ENCODE assay signal across 1 cellular context in the genomic region with DNA sequence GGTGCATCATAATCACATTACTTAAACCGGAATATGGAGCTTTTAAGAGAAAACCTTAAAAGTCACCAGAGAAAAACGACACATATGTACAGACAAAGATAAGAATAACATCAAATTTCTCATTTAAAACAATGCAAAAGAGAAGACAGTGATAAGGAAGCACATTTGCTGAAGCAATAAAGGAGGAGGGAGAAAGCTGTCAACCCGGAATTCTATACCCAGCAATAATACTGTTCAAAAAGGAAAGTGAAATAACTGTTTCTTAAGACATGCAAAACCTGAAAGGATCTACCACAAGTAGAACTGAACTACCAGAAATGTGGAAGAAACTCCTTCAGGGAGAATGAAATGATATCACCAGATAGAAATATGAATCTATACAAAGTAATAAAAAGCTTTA.
TF ChIP-seq lines count a peak whose summit lies in the region.

No MANE protein-coding gene starts in this region.

TF ChIP-seq in HEK293, 187 proteins besides CTCF, POLR2A, EP300 and RAD21 (continued from another document):
- TF ChIP-seq HIC1 (tag by site-specific recombination; IDR thresholded peaks at IDR 0.05) (no peak), ZNF664 (tag by site-specific recombination; IDR thresholded peaks at IDR 0.05) (no peak), ZNF645 (tag by site-specific recombination; IDR thresholded peaks at IDR 0.05) (no peak)
- TF ChIP-seq, protein P1, sequence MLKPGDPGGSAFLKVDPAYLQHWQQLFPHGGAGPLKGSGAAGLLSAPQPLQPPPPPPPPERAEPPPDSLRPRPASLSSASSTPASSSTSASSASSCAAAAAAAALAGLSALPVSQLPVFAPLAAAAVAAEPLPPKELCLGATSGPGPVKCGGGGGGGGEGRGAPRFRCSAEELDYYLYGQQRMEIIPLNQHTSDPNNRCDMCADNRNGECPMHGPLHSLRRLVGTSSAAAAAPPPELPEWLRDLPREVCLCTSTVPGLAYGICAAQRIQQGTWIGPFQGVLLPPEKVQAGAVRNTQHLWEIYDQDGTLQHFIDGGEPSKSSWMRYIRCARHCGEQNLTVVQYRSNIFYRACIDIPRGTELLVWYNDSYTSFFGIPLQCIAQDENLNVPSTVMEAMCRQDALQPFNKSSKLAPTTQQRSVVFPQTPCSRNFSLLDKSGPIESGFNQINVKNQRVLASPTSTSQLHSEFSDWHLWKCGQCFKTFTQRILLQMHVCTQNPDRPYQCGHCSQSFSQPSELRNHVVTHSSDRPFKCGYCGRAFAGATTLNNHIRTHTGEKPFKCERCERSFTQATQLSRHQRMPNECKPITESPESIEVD (tag by site-specific recombination; IDR thresholded peaks at IDR 0.05), result no peak
